Comparison of ENCODE assay signal across 1 cellular context in the genomic region with DNA sequence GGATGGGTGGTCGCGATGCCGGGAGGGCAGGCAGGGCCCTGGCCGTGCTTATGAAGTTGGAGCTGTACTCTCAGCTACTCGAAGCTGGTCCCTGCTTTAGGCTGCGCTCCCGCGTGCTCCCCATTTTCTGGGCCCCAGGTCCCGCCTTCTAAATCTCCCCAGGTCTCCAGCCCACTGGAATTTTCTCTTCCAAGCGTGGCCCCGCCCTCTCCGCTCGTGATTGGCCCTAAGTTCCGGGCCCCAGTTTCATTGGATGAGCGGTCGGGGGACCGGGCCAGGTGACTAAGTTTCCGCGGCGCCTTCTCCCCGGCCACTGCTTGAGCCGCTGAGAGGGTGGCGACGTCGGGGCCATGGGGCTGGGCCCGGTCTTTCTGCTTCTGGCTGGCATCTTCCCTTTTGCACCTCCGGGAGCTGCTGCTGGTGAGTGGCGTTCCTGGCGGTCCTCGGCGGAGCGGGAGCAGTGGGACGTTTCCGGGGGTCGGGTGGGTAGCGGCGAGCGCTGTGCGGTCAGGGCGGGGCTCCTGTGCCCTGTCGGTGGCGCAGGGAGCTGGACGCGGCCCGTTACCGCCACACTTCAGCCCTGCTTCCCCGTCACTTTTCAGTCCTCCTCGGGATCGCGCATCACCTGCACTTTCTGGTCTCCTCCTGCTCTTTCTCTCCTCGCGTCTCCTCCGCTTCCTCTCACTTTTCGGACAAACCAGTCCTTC.
TF ChIP-seq lines count a peak whose summit lies in the region.

A gene (plus strand): TSS at position 313 of the 707 bp plus-strand sequence. CDS start 38 bp downstream, at position 351.

TF ChIP-seq in K562, 482 proteins besides CTCF, POLR2A, EP300 and RAD21 (continued from another document and continues in another):
- TF ChIP-seq, protein P1, sequence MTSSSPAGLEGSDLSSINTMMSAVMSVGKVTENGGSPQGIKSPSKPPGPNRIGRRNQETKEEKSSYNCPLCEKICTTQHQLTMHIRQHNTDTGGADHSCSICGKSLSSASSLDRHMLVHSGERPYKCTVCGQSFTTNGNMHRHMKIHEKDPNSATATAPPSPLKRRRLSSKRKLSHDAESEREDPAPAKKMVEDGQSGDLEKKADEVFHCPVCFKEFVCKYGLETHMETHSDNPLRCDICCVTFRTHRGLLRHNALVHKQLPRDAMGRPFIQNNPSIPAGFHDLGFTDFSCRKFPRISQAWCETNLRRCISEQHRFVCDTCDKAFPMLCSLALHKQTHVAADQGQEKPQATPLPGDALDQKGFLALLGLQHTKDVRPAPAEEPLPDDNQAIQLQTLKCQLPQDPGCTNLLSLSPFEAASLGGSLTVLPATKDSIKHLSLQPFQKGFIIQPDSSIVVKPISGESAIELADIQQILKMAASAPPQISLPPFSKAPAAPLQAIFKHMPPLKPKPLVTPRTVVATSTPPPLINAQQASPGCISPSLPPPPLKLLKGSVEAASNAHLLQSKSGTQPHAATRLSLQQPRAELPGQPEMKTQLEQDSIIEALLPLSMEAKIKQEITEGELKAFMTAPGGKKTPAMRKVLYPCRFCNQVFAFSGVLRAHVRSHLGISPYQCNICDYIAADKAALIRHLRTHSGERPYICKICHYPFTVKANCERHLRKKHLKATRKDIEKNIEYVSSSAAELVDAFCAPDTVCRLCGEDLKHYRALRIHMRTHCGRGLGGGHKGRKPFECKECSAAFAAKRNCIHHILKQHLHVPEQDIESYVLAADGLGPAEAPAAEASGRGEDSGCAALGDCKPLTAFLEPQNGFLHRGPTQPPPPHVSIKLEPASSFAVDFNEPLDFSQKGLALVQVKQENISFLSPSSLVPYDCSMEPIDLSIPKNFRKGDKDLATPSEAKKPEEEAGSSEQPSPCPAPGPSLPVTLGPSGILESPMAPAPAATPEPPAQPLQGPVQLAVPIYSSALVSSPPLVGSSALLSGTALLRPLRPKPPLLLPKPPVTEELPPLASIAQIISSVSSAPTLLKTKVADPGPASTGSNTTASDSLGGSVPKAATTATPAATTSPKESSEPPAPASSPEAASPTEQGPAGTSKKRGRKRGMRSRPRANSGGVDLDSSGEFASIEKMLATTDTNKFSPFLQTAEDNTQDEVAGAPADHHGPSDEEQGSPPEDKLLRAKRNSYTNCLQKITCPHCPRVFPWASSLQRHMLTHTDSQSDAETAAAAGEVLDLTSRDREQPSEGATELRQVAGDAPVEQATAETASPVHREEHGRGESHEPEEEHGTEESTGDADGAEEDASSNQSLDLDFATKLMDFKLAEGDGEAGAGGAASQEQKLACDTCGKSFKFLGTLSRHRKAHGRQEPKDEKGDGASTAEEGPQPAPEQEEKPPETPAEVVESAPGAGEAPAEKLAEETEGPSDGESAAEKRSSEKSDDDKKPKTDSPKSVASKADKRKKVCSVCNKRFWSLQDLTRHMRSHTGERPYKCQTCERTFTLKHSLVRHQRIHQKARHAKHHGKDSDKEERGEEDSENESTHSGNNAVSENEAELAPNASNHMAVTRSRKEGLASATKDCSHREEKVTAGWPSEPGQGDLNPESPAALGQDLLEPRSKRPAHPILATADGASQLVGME (CRISPR knock-in tag; IDR thresholded peaks at IDR 0.05), result no peak
- TF ChIP-seq KDM4B (IDR thresholded peaks at IDR 0.05; ENCODE audit: borderline replicate concordance in 2 of 2, low read depth in 1 of 2), result peak in 1 of 2 experiments; percentile 41; a peak in 1 of 4 replicates
- TF ChIP-seq ETV1 (tag; conservative IDR thresholded peaks at IDR 0.05; ENCODE audit: low read depth), result 0 out of 2 replicates have a peak, but pooled peaks have one; percentile 33
- no peak for TF ChIP-seq CREBBP (IDR thresholded peaks at IDR 0.05; ENCODE audit: low read depth, low read length)
- no peak for TF ChIP-seq U2AF2 (optimal IDR thresholded peaks at IDR 0.05; ENCODE audit: low read depth, low read length)
- no peak for TF ChIP-seq XRCC3 (IDR thresholded peaks at IDR 0.05)
- TF ChIP-seq SP2 (IDR thresholded peaks at IDR 0.05; ENCODE audit: extremely low read depth, low read depth, low read length, poor library complexity, severe bottlenecking), result peak; percentile 23
- TF ChIP-seq SMC3 (conservative IDR thresholded peaks at IDR 0.05; ENCODE audit: insufficient read depth, low read depth, low read length), result no peak
- TF ChIP-seq, protein P2, sequence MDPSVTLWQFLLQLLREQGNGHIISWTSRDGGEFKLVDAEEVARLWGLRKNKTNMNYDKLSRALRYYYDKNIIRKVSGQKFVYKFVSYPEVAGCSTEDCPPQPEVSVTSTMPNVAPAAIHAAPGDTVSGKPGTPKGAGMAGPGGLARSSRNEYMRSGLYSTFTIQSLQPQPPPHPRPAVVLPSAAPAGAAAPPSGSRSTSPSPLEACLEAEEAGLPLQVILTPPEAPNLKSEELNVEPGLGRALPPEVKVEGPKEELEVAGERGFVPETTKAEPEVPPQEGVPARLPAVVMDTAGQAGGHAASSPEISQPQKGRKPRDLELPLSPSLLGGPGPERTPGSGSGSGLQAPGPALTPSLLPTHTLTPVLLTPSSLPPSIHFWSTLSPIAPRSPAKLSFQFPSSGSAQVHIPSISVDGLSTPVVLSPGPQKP (CRISPR knock-in tag; IDR thresholded peaks at IDR 0.05), result no peak
- no peak for TF ChIP-seq HMGN3 (IDR thresholded peaks at IDR 0.05; ENCODE audit: borderline replicate concordance, extremely low read depth, insufficient read length, low read depth, low read length)
- no peak for TF ChIP-seq TSC22D4 (tag; IDR thresholded peaks at IDR 0.05)
- peak; percentile 91 for TF ChIP-seq KAT7 (CRISPR knock-in tag; IDR thresholded peaks at IDR 0.05; ENCODE audit: borderline replicate concordance)
- no peak for TF ChIP-seq ZNF408 (CRISPR knock-in tag; IDR thresholded peaks at IDR 0.05; ENCODE audit: low read depth)
- no peak for TF ChIP-seq ZNF197 (CRISPR knock-in tag; IDR thresholded peaks at IDR 0.05; ENCODE audit: low read depth)
- TF ChIP-seq FOXJ2 (tag; IDR thresholded peaks at IDR 0.05), result no peak
- TF ChIP-seq ZNF696 (CRISPR knock-in tag; conservative IDR thresholded peaks at IDR 0.05), result no peak
- TF ChIP-seq LARP7 (IDR thresholded peaks at IDR 0.05), result no peak
- TF ChIP-seq, protein P3, sequence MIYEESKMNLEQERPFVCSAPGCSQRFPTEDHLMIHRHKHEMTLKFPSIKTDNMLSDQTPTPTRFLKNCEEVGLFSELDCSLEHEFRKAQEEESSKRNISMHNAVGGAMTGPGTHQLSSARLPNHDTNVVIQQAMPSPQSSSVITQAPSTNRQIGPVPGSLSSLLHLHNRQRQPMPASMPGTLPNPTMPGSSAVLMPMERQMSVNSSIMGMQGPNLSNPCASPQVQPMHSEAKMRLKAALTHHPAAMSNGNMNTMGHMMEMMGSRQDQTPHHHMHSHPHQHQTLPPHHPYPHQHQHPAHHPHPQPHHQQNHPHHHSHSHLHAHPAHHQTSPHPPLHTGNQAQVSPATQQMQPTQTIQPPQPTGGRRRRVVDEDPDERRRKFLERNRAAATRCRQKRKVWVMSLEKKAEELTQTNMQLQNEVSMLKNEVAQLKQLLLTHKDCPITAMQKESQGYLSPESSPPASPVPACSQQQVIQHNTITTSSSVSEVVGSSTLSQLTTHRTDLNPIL (CRISPR knock-in tag; IDR thresholded peaks at IDR 0.05), result no peak
- TF ChIP-seq, protein P4, sequence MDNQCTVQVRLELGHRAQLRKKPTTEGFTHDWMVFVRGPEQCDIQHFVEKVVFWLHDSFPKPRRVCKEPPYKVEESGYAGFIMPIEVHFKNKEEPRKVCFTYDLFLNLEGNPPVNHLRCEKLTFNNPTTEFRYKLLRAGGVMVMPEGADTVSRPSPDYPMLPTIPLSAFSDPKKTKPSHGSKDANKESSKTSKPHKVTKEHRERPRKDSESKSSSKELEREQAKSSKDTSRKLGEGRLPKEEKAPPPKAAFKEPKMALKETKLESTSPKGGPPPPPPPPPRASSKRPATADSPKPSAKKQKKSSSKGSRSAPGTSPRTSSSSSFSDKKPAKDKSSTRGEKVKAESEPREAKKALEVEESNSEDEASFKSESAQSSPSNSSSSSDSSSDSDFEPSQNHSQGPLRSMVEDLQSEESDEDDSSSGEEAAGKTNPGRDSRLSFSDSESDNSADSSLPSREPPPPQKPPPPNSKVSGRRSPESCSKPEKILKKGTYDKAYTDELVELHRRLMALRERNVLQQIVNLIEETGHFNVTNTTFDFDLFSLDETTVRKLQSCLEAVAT (IDR thresholded peaks at IDR 0.05), result peak; percentile 10 to 68; a peak in 1 of 4 replicates
- TF ChIP-seq, protein P5, sequence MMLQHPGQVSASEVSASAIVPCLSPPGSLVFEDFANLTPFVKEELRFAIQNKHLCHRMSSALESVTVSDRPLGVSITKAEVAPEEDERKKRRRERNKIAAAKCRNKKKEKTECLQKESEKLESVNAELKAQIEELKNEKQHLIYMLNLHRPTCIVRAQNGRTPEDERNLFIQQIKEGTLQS (IDR thresholded peaks at IDR 0.05), result no peak; the same call in 1 of the 2 replicates
- TF ChIP-seq, protein P5 (CRISPR knock-in tag; conservative IDR thresholded peaks at IDR 0.05), result peak; percentile 79
- TF ChIP-seq, protein P6, sequence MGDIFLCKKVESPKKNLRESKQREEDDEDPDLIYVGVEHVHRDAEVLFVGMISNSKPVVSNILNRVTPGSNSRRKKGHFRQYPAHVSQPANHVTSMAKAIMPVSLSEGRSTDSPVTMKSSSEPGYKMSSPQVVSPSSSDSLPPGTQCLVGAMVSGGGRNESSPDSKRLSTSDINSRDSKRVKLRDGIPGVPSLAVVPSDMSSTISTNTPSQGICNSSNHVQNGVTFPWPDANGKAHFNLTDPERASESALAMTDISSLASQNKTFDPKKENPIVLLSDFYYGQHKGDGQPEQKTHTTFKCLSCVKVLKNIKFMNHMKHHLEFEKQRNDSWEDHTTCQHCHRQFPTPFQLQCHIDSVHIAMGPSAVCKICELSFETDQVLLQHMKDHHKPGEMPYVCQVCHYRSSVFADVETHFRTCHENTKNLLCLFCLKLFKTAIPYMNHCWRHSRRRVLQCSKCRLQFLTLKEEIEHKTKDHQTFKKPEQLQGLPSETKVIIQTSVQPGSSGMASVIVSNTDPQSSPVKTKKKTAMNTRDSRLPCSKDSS (IDR thresholded peaks at IDR 0.05; ENCODE audit: low read depth, partially characterized antibody), result no peak
- no peak for TF ChIP-seq SIRT6 (IDR thresholded peaks at IDR 0.05; ENCODE audit: low read depth, low read length)
- TF ChIP-seq HDAC1 (IDR thresholded peaks at IDR 0.05), result peak in 1 of 2 experiments; percentile 53; a peak in 1 of 4 replicates
- TF ChIP-seq, protein P7, sequence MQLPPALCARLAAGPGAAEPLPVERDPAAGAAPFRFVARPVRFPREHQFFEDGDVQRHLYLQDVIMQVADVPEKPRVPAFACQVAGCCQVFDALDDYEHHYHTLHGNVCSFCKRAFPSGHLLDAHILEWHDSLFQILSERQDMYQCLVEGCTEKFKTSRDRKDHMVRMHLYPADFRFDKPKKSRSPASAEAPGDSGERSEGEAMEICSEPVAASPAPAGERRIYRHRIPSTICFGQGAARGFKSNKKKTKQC (CRISPR knock-in tag; IDR thresholded peaks at IDR 0.05), result peak; percentile 32; the same call in 1 of the 2 replicates
- TF ChIP-seq ILF3 (IDR thresholded peaks at IDR 0.05; ENCODE audit: borderline replicate concordance), result no peak
- TF ChIP-seq, protein P8, sequence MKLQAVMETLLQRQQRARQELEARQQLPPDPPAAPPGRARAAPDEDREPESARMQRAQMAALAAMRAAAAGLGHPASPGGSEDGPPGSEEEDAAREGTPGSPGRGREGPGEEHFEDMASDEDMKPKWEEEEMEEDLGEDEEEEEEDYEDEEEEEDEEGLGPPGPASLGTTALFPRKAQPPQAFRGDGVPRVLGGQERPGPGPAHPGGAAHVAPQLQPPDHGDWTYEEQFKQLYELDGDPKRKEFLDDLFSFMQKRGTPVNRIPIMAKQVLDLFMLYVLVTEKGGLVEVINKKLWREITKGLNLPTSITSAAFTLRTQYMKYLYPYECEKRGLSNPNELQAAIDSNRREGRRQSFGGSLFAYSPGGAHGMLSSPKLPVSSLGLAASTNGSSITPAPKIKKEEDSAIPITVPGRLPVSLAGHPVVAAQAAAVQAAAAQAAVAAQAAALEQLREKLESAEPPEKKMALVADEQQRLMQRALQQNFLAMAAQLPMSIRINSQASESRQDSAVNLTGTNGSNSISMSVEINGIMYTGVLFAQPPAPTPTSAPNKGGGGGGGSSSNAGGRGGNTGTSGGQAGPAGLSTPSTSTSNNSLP (IDR thresholded peaks at IDR 0.05; ENCODE audit: borderline replicate concordance, low read depth, low read length), result no peak
